9 cellular contexts compared by ENCODE assay signal in the genomic region with DNA sequence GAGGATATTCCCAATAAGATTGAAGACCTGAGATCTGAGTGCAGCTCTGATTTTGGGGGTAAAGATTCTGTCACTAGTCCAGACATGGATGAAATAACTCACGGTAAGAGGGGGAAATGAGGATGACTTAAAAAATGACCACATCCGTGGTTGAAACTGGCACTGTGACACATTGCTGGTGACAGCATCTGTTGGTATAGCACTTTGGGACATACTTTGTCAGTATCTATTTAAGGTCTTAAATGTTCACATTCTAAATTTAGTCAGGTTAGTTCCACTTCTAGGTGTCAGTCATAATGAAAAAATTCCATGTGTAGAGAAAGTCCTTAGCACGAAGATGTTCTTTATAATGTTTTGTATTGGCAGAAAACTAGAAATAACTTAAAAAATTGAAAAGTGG.
A peak's percentile ranks its signal among the peaks of the same experiment; 100 is the strongest.
DNase-seq lines count a peak whose midpoint lies in the region; ATAC-seq and TF ChIP-seq lines count a peak whose summit lies in the region.
"Had no signal": no experiment of that assay in that cellular context is flagged by ENCODE, and none has a peak within 500 bp of the region (broad histone marks: within the 10 kb centered on the region; RNA-seq: fewer than 3 reads in every experiment).

No MANE protein-coding gene starts in this region.

- POLR2A ChIA-PET in activated CD8-positive, alpha-beta T cell treated with anti-CD3 and anti-CD28 coated beads for 36 hours (lab: Charles Lee), result interaction anchor here (0.5 to 1.4 kb wide), 4 partner anchors 11 to 98 kb away, joined by 3 to 4 read pairs (median 4); partner anchors contain the start of gene HSPA5

- H3K4me3 ChIP-seq in SJCRH30, result no peak overlapping the region
- H3K4me3 ChIP-seq: SK-N-MC had no signal

- no peaks in the 10 kb centered on the region for H3K4me1 ChIP-seq in SJCRH30

- no peaks in the 10 kb centered on the region for H3K9me3 Mint-ChIP-seq in activated CD8-positive, alpha-beta T cell treated with anti-CD3 and anti-CD28 coated beads for 36 hours

- intact Hi-C loops in activated CD8-positive, alpha-beta T cell treated with anti-CD3 and anti-CD28 coated beads for 36 hours (cut with micrococcal nuclease), result no loop called here

- CTCF ChIA-PET in activated CD8-positive, alpha-beta T cell treated with anti-CD3 and anti-CD28 coated beads for 36 hours (lab: Charles Lee), result interaction anchor here (1.4 kb wide), 1 partner anchor 11 kb away, joined by 3 read pairs; no protein-coding TSS in a partner anchor

- peak; percentile 56 for ATAC-seq in HG03045 (IDR thresholded peaks at IDR 0.05; ENCODE audit: unreplicated experiment)
- ATAC-seq in activated CD8-positive, alpha-beta T cell treated with anti-CD3 and anti-CD28 coated beads for 36 hours, result peak; percentile 98

- no peak overlapping the region for H3K27ac ChIP-seq in SJCRH30
- H3K27ac ChIP-seq: SK-N-MC had no signal

- peak; percentile 57 for DNase-seq in stimulated activated CD4-positive, alpha-beta T cell treated with anti-CD3 and anti-CD28 coated beads, Interleukin-15, amount 100 ng/mL, for 24 hours
- DNase-seq in stimulated activated CD4-positive, alpha-beta T cell treated with anti-CD3 and anti-CD28 coated beads, Interleukin-4, amount 100 ng/mL, for 1 hour, result no peak
- peak; percentile 78 for DNase-seq in activated CD8-positive, alpha-beta T cell treated with anti-CD3 and anti-CD28 coated beads for 36 hours
- DNase-seq in 8988T, result no peak
- no peak for DNase-seq in SJCRH30
- DNase-seq in D341Med (ENCODE audit: low spot score), result no peak
- no peak for DNase-seq in Ammon's horn (ENCODE audit: low spot score)

- H3K9me3 ChIP-seq in SJCRH30 (replicated peaks), result no peaks in the 10 kb centered on the region

- H3K36me3 Mint-ChIP-seq in activated CD8-positive, alpha-beta T cell treated with anti-CD3 and anti-CD28 coated beads for 36 hours (ENCODE audit: low read depth), result peaks cover 48% of the 10 kb centered on the region

- no peak overlapping the region for H3K4me3 Mint-ChIP-seq in activated CD8-positive, alpha-beta T cell treated with anti-CD3 and anti-CD28 coated beads for 36 hours

- H3K36me3 ChIP-seq in SJCRH30, result peaks cover 61% of the 10 kb centered on the region

- H3K27me3 Mint-ChIP-seq in activated CD8-positive, alpha-beta T cell treated with anti-CD3 and anti-CD28 coated beads for 36 hours, result no peaks in the 10 kb centered on the region

- peaks cover 16% of the 10 kb centered on the region for H3K4me1 Mint-ChIP-seq in activated CD8-positive, alpha-beta T cell treated with anti-CD3 and anti-CD28 coated beads for 36 hours (ENCODE audit: low read depth)

- H3K27ac Mint-ChIP-seq in activated CD8-positive, alpha-beta T cell treated with anti-CD3 and anti-CD28 coated beads for 36 hours, result peak overlapping the region; percentile 37

- no peaks in the 10 kb centered on the region for H3K27me3 ChIP-seq in SJCRH30

- no peak for TF ChIP-seq CTCF in activated CD8-positive, alpha-beta T cell treated with anti-CD3 and anti-CD28 coated beads for 36 hours (IDR thresholded peaks at IDR 0.05)

Comparison
In these comparisons a context has a peak if more than half of its experiments do, and no peak if none do; other contexts are left out.
1. DNase-seq: peak in stimulated activated CD4-positive, alpha-beta T cell treated with anti-CD3 and anti-CD28 coated beads, Interleukin-15, amount 100 ng/mL, for 24 hours (single experiment) and activated CD8-positive, alpha-beta T cell treated with anti-CD3 and anti-CD28 coated beads for 36 hours (single experiment); none in stimulated activated CD4-positive, alpha-beta T cell treated with anti-CD3 and anti-CD28 coated beads, Interleukin-4, amount 100 ng/mL, for 1 hour (single experiment), 8988T (single experiment), SJCRH30 (0 of 2), D341Med (single experiment) and Ammon's horn (single experiment).